ENCODE assay signal across 1 cellular context in genomic region chr7:10577866-10578374, GRCh38.
TF ChIP-seq lines count a peak whose summit lies in the region.

No MANE protein-coding gene starts in this region.

TF ChIP-seq in K562, 482 proteins besides CTCF, POLR2A, EP300 and RAD21 (continued from another document and continues in another):
- no peak for TF ChIP-seq ZNF398 (CRISPR knock-in tag; IDR thresholded peaks at IDR 0.05)
- TF ChIP-seq CCNT2 (IDR thresholded peaks at IDR 0.05; ENCODE audit: borderline replicate concordance, extremely low read depth, insufficient read length, low read depth, low read length): no peak
- TF ChIP-seq ZEB2 (IDR thresholded peaks at IDR 0.05): no peak
- TF ChIP-seq ZBTB34 (CRISPR knock-in tag; IDR thresholded peaks at IDR 0.05): no peak
- no peak for TF ChIP-seq NR2C2 (CRISPR knock-in tag; IDR thresholded peaks at IDR 0.05)
- TF ChIP-seq NR2C2 (tag; IDR thresholded peaks at IDR 0.05): no peak
- no peak for TF ChIP-seq PHF8 (IDR thresholded peaks at IDR 0.05; ENCODE audit: borderline replicate concordance, low read length)
- no peak for TF ChIP-seq USF2 (CRISPR knock-in tag; IDR thresholded peaks at IDR 0.05)
- TF ChIP-seq TFAP4 (CRISPR knock-in tag; IDR thresholded peaks at IDR 0.05; ENCODE audit: borderline replicate concordance): no peak
- TF ChIP-seq GTF2F1 (IDR thresholded peaks at IDR 0.05; ENCODE audit: low read depth, low read length): no peak
- TF ChIP-seq TRIM28 (IDR thresholded peaks at IDR 0.05): no peak
- TF ChIP-seq ZNF3 (CRISPR knock-in tag; IDR thresholded peaks at IDR 0.05): no peak
- no peak for TF ChIP-seq POLR3G (IDR thresholded peaks at IDR 0.05; ENCODE audit: extremely low read depth, insufficient read length, insufficient replicate concordance)
- no peak for TF ChIP-seq ZNF655 (CRISPR knock-in tag; IDR thresholded peaks at IDR 0.05)
- no peak for TF ChIP-seq HDGF (IDR thresholded peaks at IDR 0.05)
- no peak for TF ChIP-seq MECOM (CRISPR knock-in tag; IDR thresholded peaks at IDR 0.05)
- TF ChIP-seq ZKSCAN1 (IDR thresholded peaks at IDR 0.05; ENCODE audit: low read depth, low read length): no peak
- TF ChIP-seq PREB (CRISPR knock-in tag; IDR thresholded peaks at IDR 0.05): no peak
- TF ChIP-seq POU5F1 (IDR thresholded peaks at IDR 0.05; ENCODE audit: borderline replicate concordance, low read depth, low read length, partially characterized antibody): no peak
- TF ChIP-seq ILF3 (IDR thresholded peaks at IDR 0.05; ENCODE audit: borderline replicate concordance): no peak
- no peak for TF ChIP-seq ZNF639 (CRISPR knock-in tag; conservative IDR thresholded peaks at IDR 0.05 in 1 of 2, IDR thresholded peaks at IDR 0.05 in 1 of 2)
- TF ChIP-seq C11orf30 (IDR thresholded peaks at IDR 0.05; ENCODE audit: low read depth): no peak
- TF ChIP-seq NCOA2 (IDR thresholded peaks at IDR 0.05; ENCODE audit: partially characterized antibody in 2 of 2): no peak
- TF ChIP-seq ARNT (IDR thresholded peaks at IDR 0.05): no peak
- no peak for TF ChIP-seq RBM39 (optimal IDR thresholded peaks at IDR 0.05; ENCODE audit: low read depth, low read length)
- no peak for TF ChIP-seq ARID3B (CRISPR knock-in tag; IDR thresholded peaks at IDR 0.05; ENCODE audit: borderline replicate concordance)
- TF ChIP-seq SMAD3 (CRISPR knock-in tag; conservative IDR thresholded peaks at IDR 0.05): no peak
- no peak for TF ChIP-seq SMAD1 (IDR thresholded peaks at IDR 0.05; ENCODE audit: low read depth, low read length, partially characterized antibody)
- no peak for TF ChIP-seq ZNF253 (CRISPR knock-in tag; conservative IDR thresholded peaks at IDR 0.05)
- no peak for TF ChIP-seq ZNF224 (CRISPR knock-in tag; IDR thresholded peaks at IDR 0.05)
- TF ChIP-seq LARP7 (IDR thresholded peaks at IDR 0.05): no peak
- TF ChIP-seq NR1H2 (CRISPR knock-in tag; IDR thresholded peaks at IDR 0.05): no peak
- 0 out of 2 replicates have a peak, but pooled peaks have one; percentile 33 for TF ChIP-seq SMARCA4 (IDR thresholded peaks at IDR 0.05)
- TF ChIP-seq EGR1 (conservative IDR thresholded peaks at IDR 0.05): no peak
- TF ChIP-seq TCF7L2 (IDR thresholded peaks at IDR 0.05; ENCODE audit: low read depth, low read length): no peak
- peak; percentile 26; the same call in 1 of the 2 replicates for TF ChIP-seq MAFG (tag; conservative IDR thresholded peaks at IDR 0.05)
- TF ChIP-seq DEAF1 (CRISPR knock-in tag; IDR thresholded peaks at IDR 0.05): no peak
- no peak for TF ChIP-seq NELFE (IDR thresholded peaks at IDR 0.05; ENCODE audit: insufficient read depth, insufficient read length)
- TF ChIP-seq NCOR1 (IDR thresholded peaks at IDR 0.05): peak; percentile 29
- no peak for TF ChIP-seq ZSCAN29 (IDR thresholded peaks at IDR 0.05)
- TF ChIP-seq TCF15 (CRISPR knock-in tag; IDR thresholded peaks at IDR 0.05): no peak
- no peak for TF ChIP-seq STAT5B (CRISPR knock-in tag; IDR thresholded peaks at IDR 0.05)
- no peak for TF ChIP-seq TBP (optimal IDR thresholded peaks at IDR 0.05; ENCODE audit: low read depth, low read length)
- TF ChIP-seq CTCFL (IDR thresholded peaks at IDR 0.05; ENCODE audit: borderline replicate concordance, insufficient read depth, low read depth, low read length, poor library complexity, severe bottlenecking): no peak
- no peak for TF ChIP-seq ELF1 (tag; IDR thresholded peaks at IDR 0.05)
- TF ChIP-seq ZNF766 (CRISPR knock-in tag; conservative IDR thresholded peaks at IDR 0.05): no peak
- no peak for TF ChIP-seq CBFB (CRISPR knock-in tag; IDR thresholded peaks at IDR 0.05)
- no peak for TF ChIP-seq ZNF444 (CRISPR knock-in tag; IDR thresholded peaks at IDR 0.05)
- TF ChIP-seq ZKSCAN3 (CRISPR knock-in tag; IDR thresholded peaks at IDR 0.05): no peak
- TF ChIP-seq ARID1B (IDR thresholded peaks at IDR 0.05): peak; percentile 75
- TF ChIP-seq ILK (tag; IDR thresholded peaks at IDR 0.05; ENCODE audit: borderline replicate concordance, low read depth): no peak
- TF ChIP-seq SAFB2 (IDR thresholded peaks at IDR 0.05; ENCODE audit: borderline replicate concordance, low read depth, low read length, severe bottlenecking): no peak
- no peak for TF ChIP-seq E2F5 (CRISPR knock-in tag; IDR thresholded peaks at IDR 0.05)
- TF ChIP-seq GATA2 (CRISPR knock-in tag; IDR thresholded peaks at IDR 0.05): no peak
- no peak for TF ChIP-seq FOXK1 (CRISPR knock-in tag; IDR thresholded peaks at IDR 0.05; ENCODE audit: borderline replicate concordance)
- TF ChIP-seq EWSR1 (IDR thresholded peaks at IDR 0.05; ENCODE audit: borderline replicate concordance, low read depth, partially characterized antibody): no peak
